Comparison of ENCODE assay signal across 19 cellular contexts in genomic region chr5:105953616-105954015, GRCh38.
DNase-seq lines count a peak whose midpoint lies in the region; ATAC-seq lines count a peak whose summit lies in the region.
"Had no signal": no experiment of that assay in that cellular context is flagged by ENCODE, and none has a peak within 500 bp of the region (broad histone marks: within the 10 kb centered on the region; RNA-seq: fewer than 3 reads in every experiment).

No MANE protein-coding gene starts in this region.

- ATAC-seq in HG02870 (IDR thresholded peaks at IDR 0.05; ENCODE audit: unreplicated experiment): no peak
- ATAC-seq: A549; activated T-cell treated with anti-CD3 and anti-CD28 coated beads, Interleukin-2, amount 50 U/mL, for 4 hours; effector memory CD8-positive, alpha-beta T cell; left ventricle myocardium superior; naive thymus-derived CD8-positive, alpha-beta T cell had no signal

- H3K4me1 Mint-ChIP-seq in activated T-cell treated with anti-CD3 and anti-CD28 coated beads, Interleukin-2, amount 50 U/mL, for 24 hours (ENCODE audit: low read depth): no peaks in the 10 kb centered on the region
- H3K4me1 Mint-ChIP-seq: naive thymus-derived CD8-positive, alpha-beta T cell had no signal

- no peak overlapping the region for H3K4me3 Mint-ChIP-seq in activated T-cell treated with anti-CD3 and anti-CD28 coated beads, Interleukin-2, amount 50 U/mL, for 24 hours
- H3K4me3 Mint-ChIP-seq: activated T-cell treated with anti-CD3 and anti-CD28 coated beads, Interleukin-2, amount 50 U/mL, for 4 hours; brain; effector memory CD8-positive, alpha-beta T cell; mesothelial cell of epicardium; naive thymus-derived CD8-positive, alpha-beta T cell; type B pancreatic cell had no signal

- H3K27me3 Mint-ChIP-seq in activated T-cell treated with anti-CD3 and anti-CD28 coated beads, Interleukin-2, amount 50 U/mL, for 24 hours: no peaks in the 10 kb centered on the region
- H3K27me3 Mint-ChIP-seq: brain; effector memory CD8-positive, alpha-beta T cell; naive thymus-derived CD8-positive, alpha-beta T cell; type B pancreatic cell had no signal

- peaks cover 10% of the 10 kb centered on the region for H3K9me3 Mint-ChIP-seq in activated T-cell treated with anti-CD3 and anti-CD28 coated beads, Interleukin-2, amount 50 U/mL, for 24 hours
- H3K9me3 Mint-ChIP-seq: activated T-cell treated with anti-CD3 and anti-CD28 coated beads, Interleukin-2, amount 50 U/mL, for 4 hours; effector memory CD8-positive, alpha-beta T cell; type B pancreatic cell had no signal

- H3K27ac Mint-ChIP-seq in activated T-cell treated with anti-CD3 and anti-CD28 coated beads, Interleukin-2, amount 50 U/mL, for 24 hours: no peak overlapping the region
- H3K27ac Mint-ChIP-seq: effector memory CD8-positive, alpha-beta T cell; mesothelial cell of epicardium; naive thymus-derived CD8-positive, alpha-beta T cell; type B pancreatic cell had no signal

- DNase-seq in NCI-H2196 (lab: John Stamatoyannopoulos, UW; ENCODE audit: unreplicated experiment): peak; percentile 5
- DNase-seq in NCI-H2196 treated with DMSO at 0.1 percent for 48 hours (lab: John Stamatoyannopoulos, UW; ENCODE audit: unreplicated experiment): no peak
- DNase-seq in NCI-H1694 treated with DMSO at 0.1 percent for 48 hours (lab: John Stamatoyannopoulos, UW): peak; percentile 62
- peak; percentile 69 for DNase-seq in NCI-H774 (lab: John Stamatoyannopoulos, UW)
- DNase-seq in globus pallidus (ENCODE audit: low spot score): no peak
- DNase-seq in effector CD4-positive, alpha-beta T cell: no peak
- DNase-seq in activated T-cell treated with anti-CD3 and anti-CD28 coated beads, Interleukin-2, amount 50 U/mL, for 24 hours: no peak
- DNase-seq: activated CD4-positive, alpha-beta T cell treated with anti-CD3 and anti-CD28 coated beads for 48 hours; activated naive CD4-positive, alpha-beta T cell; activated T-cell treated with anti-CD3 and anti-CD28 coated beads, Interleukin-2, amount 50 U/mL, for 4 hours; effector memory CD8-positive, alpha-beta T cell; hypothalamus; left ventricle myocardium superior; naive thymus-derived CD8-positive, alpha-beta T cell had no signal

- no peaks in the 10 kb centered on the region for H3K36me3 Mint-ChIP-seq in activated T-cell treated with anti-CD3 and anti-CD28 coated beads, Interleukin-2, amount 50 U/mL, for 24 hours (ENCODE audit: low read depth)
- H3K36me3 Mint-ChIP-seq: brain; mesothelial cell of epicardium; naive thymus-derived CD8-positive, alpha-beta T cell; type B pancreatic cell had no signal

Comparison
In these comparisons a context has a peak if more than half of its experiments do, and no peak if none do; other contexts are left out.
1. DNase-seq: peak in NCI-H2196 (single experiment), NCI-H1694 treated with DMSO at 0.1 percent for 48 hours (single experiment) and NCI-H774 (single experiment); none in NCI-H2196 treated with DMSO at 0.1 percent for 48 hours (single experiment), globus pallidus (single experiment), effector CD4-positive, alpha-beta T cell (single experiment) and activated T-cell treated with anti-CD3 and anti-CD28 coated beads, Interleukin-2, amount 50 U/mL, for 24 hours (single experiment).